Comparison of ENCODE assay signal across 16 cellular contexts in the genomic region with DNA sequence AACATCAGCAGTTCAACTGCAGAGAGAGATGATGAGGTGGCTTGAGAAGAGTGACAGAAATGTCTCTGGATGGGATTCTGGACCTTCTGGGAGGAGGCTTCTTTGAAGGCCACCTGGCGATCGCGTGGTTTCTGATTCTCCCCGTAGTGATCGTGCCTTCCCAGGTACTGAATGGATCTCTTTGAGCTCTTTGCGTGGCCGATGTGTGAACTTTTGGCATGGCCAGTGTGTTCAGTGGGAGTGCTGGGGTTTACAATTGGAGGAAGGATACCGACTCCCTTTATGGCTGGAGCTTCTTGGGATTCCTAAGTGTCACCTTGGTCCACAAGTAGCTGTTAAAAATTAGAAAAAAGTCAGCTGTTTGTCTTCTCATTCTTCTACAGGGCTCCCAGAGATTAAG.
"Had no signal": no experiment of that assay in that cellular context is flagged by ENCODE, and none has a peak within 500 bp of the region (broad histone marks: within the 10 kb centered on the region; RNA-seq: fewer than 3 reads in every experiment).

No MANE protein-coding gene starts in this region.

- H3K4me1 Mint-ChIP-seq: activated naive CD8-positive, alpha-beta T cell treated with anti-CD3 and anti-CD28 coated beads for 36 hours; naive thymus-derived CD4-positive, alpha-beta T cell had no signal

- H3K36me3 Mint-ChIP-seq: activated CD4-positive, alpha-beta memory T cell treated with anti-CD3 and anti-CD28 coated beads for 36 hours; activated naive CD8-positive, alpha-beta T cell treated with anti-CD3 and anti-CD28 coated beads for 36 hours; naive thymus-derived CD4-positive, alpha-beta T cell had no signal

- H3K4me1 ChIP-seq: body of pancreas, colonic mucosa had no signal

- H3K9me3 ChIP-seq: body of pancreas, colonic mucosa, mucosa of descending colon, transverse colon had no signal

- DNase-seq: activated CD4-positive, alpha-beta memory T cell treated with anti-CD3 and anti-CD28 coated beads for 36 hours; activated CD4-positive, alpha-beta T cell treated with anti-CD3 and anti-CD28 coated beads for 1 hour; activated gamma-delta T cell treated with Interleukin-2 at 50 U/mL for 16 hours; activated naive CD8-positive, alpha-beta T cell treated with anti-CD3 and anti-CD28 coated beads for 36 hours; activated T-cell treated with anti-CD3 and anti-CD28 coated beads for 4 hours; kidney; naive thymus-derived CD4-positive, alpha-beta T cell; stimulated activated CD4-positive, alpha-beta T cell treated with anti-CD3 and anti-CD28 coated beads, Interleukin-12 subunit alpha, Interleukin-12 subunit beta, amount 100 ng/mL, for 4 hours; stimulated activated CD4-positive, alpha-beta T cell treated with anti-CD3 and anti-CD28 coated beads, Interleukin-1b, Interleukin-23, amount 100 ng/mL, for 48 hours; stimulated activated naive CD8-positive, alpha-beta T cell treated with anti-CD3 and anti-CD28 coated beads, Interleukin-15, Interleukin-2, amounts not matched to agents 100 U/mL and 50 U/mL, for 24 hours had no signal

- H3K27me3 ChIP-seq: body of pancreas, colonic mucosa, transverse colon had no signal

- H3K9me3 Mint-ChIP-seq: activated CD4-positive, alpha-beta memory T cell treated with anti-CD3 and anti-CD28 coated beads for 36 hours; activated naive CD8-positive, alpha-beta T cell treated with anti-CD3 and anti-CD28 coated beads for 36 hours; activated T-helper 1 cell treated with anti-CD3 and anti-CD28 coated beads, Interleukin-12 subunit alpha, Interleukin-12 subunit beta, Interleukin-2, Interleukin-4 antibody, amounts not matched to agents 30 ng/mL and 10 ng/mL and 1 ng/mL, durations not matched to agents 14 hours and 24 hours and 36 hours had no signal

- H3K4me3 ChIP-seq: body of pancreas, colonic mucosa, mucosa of descending colon, transverse colon had no signal

- H3K4me3 Mint-ChIP-seq: activated CD4-positive, alpha-beta memory T cell treated with anti-CD3 and anti-CD28 coated beads for 36 hours; activated naive CD8-positive, alpha-beta T cell treated with anti-CD3 and anti-CD28 coated beads for 36 hours; activated T-helper 1 cell treated with anti-CD3 and anti-CD28 coated beads, Interleukin-12 subunit alpha, Interleukin-12 subunit beta, Interleukin-2, Interleukin-4 antibody, amounts not matched to agents 30 ng/mL and 10 ng/mL and 1 ng/mL, durations not matched to agents 14 hours and 24 hours and 36 hours; naive thymus-derived CD4-positive, alpha-beta T cell had no signal

- H3K36me3 ChIP-seq: colonic mucosa, transverse colon, WERI-Rb-1 had no signal

- H3K27ac ChIP-seq: body of pancreas, colonic mucosa, transverse colon, WERI-Rb-1 had no signal

- H3K27me3 Mint-ChIP-seq: activated CD4-positive, alpha-beta memory T cell treated with anti-CD3 and anti-CD28 coated beads for 36 hours had no signal

- H3K27ac Mint-ChIP-seq: activated CD4-positive, alpha-beta memory T cell treated with anti-CD3 and anti-CD28 coated beads for 36 hours; activated naive CD8-positive, alpha-beta T cell treated with anti-CD3 and anti-CD28 coated beads for 36 hours; activated T-helper 1 cell treated with anti-CD3 and anti-CD28 coated beads, Interleukin-12 subunit alpha, Interleukin-12 subunit beta, Interleukin-2, Interleukin-4 antibody, amounts not matched to agents 30 ng/mL and 10 ng/mL and 1 ng/mL, durations not matched to agents 14 hours and 24 hours and 36 hours; naive thymus-derived CD4-positive, alpha-beta T cell had no signal

- ATAC-seq: naive thymus-derived CD4-positive, alpha-beta T cell; stimulated activated naive CD8-positive, alpha-beta T cell treated with anti-CD3 and anti-CD28 coated beads, Interleukin-15, Interleukin-2, amounts not matched to agents 100 U/mL and 50 U/mL, for 24 hours had no signal
